Comparison of ENCODE assay signal across 30 cellular contexts in genomic region chr6:9485992-9486391, GRCh38.
"Had no signal": no experiment of that assay in that cellular context is flagged by ENCODE, and none has a peak within 500 bp of the region (broad histone marks: within the 10 kb centered on the region; RNA-seq: fewer than 3 reads in every experiment).

No MANE protein-coding gene starts in this region.

- DNase-seq: activated CD4-positive, alpha-beta T cell treated with anti-CD3 and anti-CD28 coated beads for 48 hours; activated CD4-positive, alpha-beta T cell treated with anti-CD3 and anti-CD28 coated beads, Interleukin-2, amount 50 U/mL, for 1 hour; activated CD4-positive, alpha-beta T cell treated with anti-CD3 and anti-CD28 coated beads, Interleukin-2, amount 50 U/mL, for 48 hours; activated CD8-positive, alpha-beta memory T cell treated with anti-CD3 and anti-CD28 coated beads for 24 hours; activated CD8-positive, alpha-beta T cell treated with anti-CD3 and anti-CD28 coated beads for 36 hours; activated effector memory CD4-positive, alpha-beta T cell treated with Interleukin-2 at 50 U/mL for 16 hours; activated gamma-delta T cell treated with Interleukin-2 at 50 U/mL for 16 hours; activated naive CD4-positive, alpha-beta T cell treated with anti-CD3 and anti-CD28 coated beads for 36 hours; activated naive CD8-positive, alpha-beta T cell treated with anti-CD3 and anti-CD28 coated beads for 36 hours; activated naive CD8-positive, alpha-beta T cell treated with anti-CD3 and anti-CD28 coated beads, Interleukin-2, amount 50 U/mL, for 24 hours; activated T-cell treated with anti-CD3 and anti-CD28 coated beads, Interleukin-2, amount 50 U/mL, for 4 hours; brain microvascular endothelial cell; central memory CD4-positive, alpha-beta T cell; cerebellar nuclear complex; colonic mucosa; effector CD8-positive, alpha-beta T cell; erythroblast; foreskin melanocyte; heart right ventricle; T-helper 2 cell had no signal

- H3K4me3 Mint-ChIP-seq: activated CD8-positive, alpha-beta T cell treated with anti-CD3 and anti-CD28 coated beads for 36 hours; activated naive CD4-positive, alpha-beta T cell treated with anti-CD3 and anti-CD28 coated beads for 36 hours; activated naive CD4-positive, alpha-beta T cell treated with anti-CD3 and anti-CD28 coated beads, Interleukin-2, amount 50 U/mL, for 24 hours; activated naive CD8-positive, alpha-beta T cell treated with anti-CD3 and anti-CD28 coated beads for 36 hours; activated naive CD8-positive, alpha-beta T cell treated with anti-CD3 and anti-CD28 coated beads, Interleukin-2, amount 50 U/mL, for 24 hours; activated T-cell treated with anti-CD3 and anti-CD28 coated beads, Interleukin-2, amount 50 U/mL, for 4 hours; activated T-helper 17 cell treated with anti-CD3 and anti-CD28 coated beads, Interleukin-2, amount 50 U/mL, for 72 hours; WTC11 had no signal

- H3K36me3 Mint-ChIP-seq: activated naive CD4-positive, alpha-beta T cell treated with anti-CD3 and anti-CD28 coated beads, Interleukin-2, amount 50 U/mL, for 24 hours; activated naive CD8-positive, alpha-beta T cell treated with anti-CD3 and anti-CD28 coated beads for 36 hours; WTC11 had no signal

- H3K27ac Mint-ChIP-seq: activated CD8-positive, alpha-beta T cell treated with anti-CD3 and anti-CD28 coated beads for 36 hours; activated naive CD4-positive, alpha-beta T cell treated with anti-CD3 and anti-CD28 coated beads for 36 hours; activated naive CD4-positive, alpha-beta T cell treated with anti-CD3 and anti-CD28 coated beads, Interleukin-2, amount 50 U/mL, for 24 hours; activated naive CD8-positive, alpha-beta T cell treated with anti-CD3 and anti-CD28 coated beads for 36 hours; activated naive CD8-positive, alpha-beta T cell treated with anti-CD3 and anti-CD28 coated beads, Interleukin-2, amount 50 U/mL, for 24 hours; activated T-helper 17 cell treated with anti-CD3 and anti-CD28 coated beads, Interleukin-2, amount 50 U/mL, for 72 hours; WTC11 had no signal

- ATAC-seq: activated CD4-positive, CD25-positive, alpha-beta regulatory T cell treated with anti-CD3 and anti-CD28 coated beads, Interleukin-2, amount 50 U/mL, for 24 hours; activated CD8-positive, alpha-beta T cell treated with anti-CD3 and anti-CD28 coated beads for 36 hours; activated naive CD8-positive, alpha-beta T cell treated with anti-CD3 and anti-CD28 coated beads, Interleukin-2, amount 50 U/mL, for 24 hours; activated T-cell treated with anti-CD3 and anti-CD28 coated beads, Interleukin-2, amount 50 U/mL, for 4 hours; activated T-helper 17 cell treated with anti-CD3 and anti-CD28 coated beads, Interleukin-2, amount 50 U/mL, for 72 hours; gastroesophageal sphincter; heart right ventricle; WTC11 had no signal

- FAIRE-seq: endometrium, endothelial cell of umbilical vein had no signal

- H3K4me1 Mint-ChIP-seq: activated naive CD4-positive, alpha-beta T cell treated with anti-CD3 and anti-CD28 coated beads, Interleukin-2, amount 50 U/mL, for 24 hours; activated naive CD8-positive, alpha-beta T cell treated with anti-CD3 and anti-CD28 coated beads for 36 hours; activated naive CD8-positive, alpha-beta T cell treated with anti-CD3 and anti-CD28 coated beads, Interleukin-2, amount 50 U/mL, for 24 hours; activated T-helper 17 cell treated with anti-CD3 and anti-CD28 coated beads, Interleukin-2, amount 50 U/mL, for 72 hours had no signal

- H3K27me3 ChIP-seq: ascending aorta, brain microvascular endothelial cell, colonic mucosa, esophagus muscularis mucosa, heart right ventricle, hepatocyte had no signal

- H3K27me3 Mint-ChIP-seq: activated CD8-positive, alpha-beta T cell treated with anti-CD3 and anti-CD28 coated beads for 36 hours; activated naive CD8-positive, alpha-beta T cell treated with anti-CD3 and anti-CD28 coated beads for 36 hours; activated naive CD8-positive, alpha-beta T cell treated with anti-CD3 and anti-CD28 coated beads, Interleukin-2, amount 50 U/mL, for 24 hours; activated T-helper 17 cell treated with anti-CD3 and anti-CD28 coated beads, Interleukin-2, amount 50 U/mL, for 72 hours had no signal

- H3K9me3 Mint-ChIP-seq: activated naive CD4-positive, alpha-beta T cell treated with anti-CD3 and anti-CD28 coated beads, Interleukin-2, amount 50 U/mL, for 24 hours; activated naive CD8-positive, alpha-beta T cell treated with anti-CD3 and anti-CD28 coated beads for 36 hours; activated naive CD8-positive, alpha-beta T cell treated with anti-CD3 and anti-CD28 coated beads, Interleukin-2, amount 50 U/mL, for 24 hours; WTC11 had no signal

- H3K4me1 ChIP-seq: ascending aorta, colonic mucosa, gastroesophageal sphincter, heart right ventricle had no signal

- H3K4me3 ChIP-seq: ascending aorta, colonic mucosa, esophagus muscularis mucosa, gastroesophageal sphincter, heart right ventricle, hepatocyte had no signal

- H3K9me3 ChIP-seq: ascending aorta, colonic mucosa, esophagus muscularis mucosa, gastroesophageal sphincter, heart right ventricle had no signal

- H3K27ac ChIP-seq: ascending aorta, brain microvascular endothelial cell, colonic mucosa, esophagus muscularis mucosa, gastroesophageal sphincter, heart right ventricle, hepatocyte had no signal

- H3K36me3 ChIP-seq: ascending aorta, brain microvascular endothelial cell, colonic mucosa, esophagus muscularis mucosa, gastroesophageal sphincter, heart right ventricle had no signal
